Comparison of ENCODE assay signal across 3 cellular contexts in genomic region chr14:74942164-74942563, GRCh38.
TF ChIP-seq lines count a peak whose summit lies in the region.

No MANE protein-coding gene starts in this region.

TF ChIP-seq in liver, 16 proteins besides CTCF, POLR2A, EP300 and RAD21:
- TF ChIP-seq GABPA (IDR thresholded peaks at IDR 0.05 in 1 of 2, conservative IDR thresholded peaks at IDR 0.05 in 1 of 2) (no peak), FOXA1 (IDR thresholded peaks at IDR 0.05) (no peak), FOXA2 (IDR thresholded peaks at IDR 0.05) (no peak), RXRA (IDR thresholded peaks at IDR 0.05) (no peak), YY1 (IDR thresholded peaks at IDR 0.05) (no peak), JUND (IDR thresholded peaks at IDR 0.05) (no peak), HNF4G (IDR thresholded peaks at IDR 0.05) (no peak), EGR1 (IDR thresholded peaks at IDR 0.05; ENCODE audit: low read depth in 2 of 2) (no peak), SP1 (IDR thresholded peaks at IDR 0.05) (no peak), REST (IDR thresholded peaks at IDR 0.05) (no peak), NR2F2 (IDR thresholded peaks at IDR 0.05) (no peak), HNF4A (conservative IDR thresholded peaks at IDR 0.05) (no peak), TAF1 (conservative IDR thresholded peaks at IDR 0.05) (no peak)
- TF ChIP-seq, protein P1, sequence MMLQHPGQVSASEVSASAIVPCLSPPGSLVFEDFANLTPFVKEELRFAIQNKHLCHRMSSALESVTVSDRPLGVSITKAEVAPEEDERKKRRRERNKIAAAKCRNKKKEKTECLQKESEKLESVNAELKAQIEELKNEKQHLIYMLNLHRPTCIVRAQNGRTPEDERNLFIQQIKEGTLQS (IDR thresholded peaks at IDR 0.05) = no peak
- TF ChIP-seq, protein P2, sequence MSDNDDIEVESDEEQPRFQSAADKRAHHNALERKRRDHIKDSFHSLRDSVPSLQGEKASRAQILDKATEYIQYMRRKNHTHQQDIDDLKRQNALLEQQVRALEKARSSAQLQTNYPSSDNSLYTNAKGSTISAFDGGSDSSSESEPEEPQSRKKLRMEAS (IDR thresholded peaks at IDR 0.05) = no peak
TF ChIP-seq in liver: peak in this region for 0.

TF ChIP-seq in HepG2, 621 proteins besides CTCF, POLR2A, EP300 and RAD21:
- TF ChIP-seq MTA1 (CRISPR knock-in tag; IDR thresholded peaks at IDR 0.05; ENCODE audit: borderline replicate concordance) (no peak), BRD4 (CRISPR knock-in tag; IDR thresholded peaks at IDR 0.05) (no peak)

TF ChIP-seq in GM12891, 5 proteins besides CTCF, POLR2A, EP300 and RAD21:
- TF ChIP-seq POLR2AphosphoS5 (IDR thresholded peaks at IDR 0.05; ENCODE audit: low read depth, low read length) = no peak
